9 cellular contexts compared by ENCODE assay signal in the genomic region with DNA sequence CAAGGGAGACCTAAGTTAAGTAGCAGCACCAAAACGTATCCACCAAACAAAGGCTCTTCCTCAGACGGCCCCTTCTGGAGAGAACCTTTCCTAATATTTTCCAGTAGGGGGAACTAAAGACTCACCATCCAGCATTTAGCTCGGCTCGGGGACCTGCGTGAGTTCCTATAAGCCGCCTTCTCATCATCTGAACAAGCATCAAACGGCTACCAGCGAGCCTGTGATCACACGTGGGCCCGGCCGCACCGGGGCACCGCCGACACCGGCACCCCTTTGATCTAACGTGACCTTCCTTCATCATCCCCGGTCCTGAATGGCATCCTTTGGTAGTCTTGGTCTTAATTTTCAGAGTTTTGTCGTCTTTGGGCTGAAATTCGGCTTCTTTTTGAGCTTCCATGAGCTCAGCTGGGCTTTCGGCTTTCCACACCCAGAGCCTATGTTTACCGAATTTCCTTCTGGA. TPM values are rescaled to one million over a fixed set of nuclear protein-coding genes. Genes with fewer than 3 reads are reported as not detected.
A peak's percentile ranks its signal among the peaks of the same experiment; 100 is the strongest.
DNase-seq lines count a peak whose midpoint lies in the region; ATAC-seq and FAIRE-seq lines count a peak whose summit lies in the region.
"Had no signal": no experiment of that assay in that cellular context is flagged by ENCODE, and none has a peak within 500 bp of the region (broad histone marks: within the 10 kb centered on the region; RNA-seq: fewer than 3 reads in every experiment).

No MANE protein-coding gene starts in this region.

- peaks cover 2% of the 10 kb centered on the region for H3K4me1 Mint-ChIP-seq in activated CD4-positive, alpha-beta T cell treated with anti-CD3 and anti-CD28 coated beads for 36 hours
- H3K4me1 Mint-ChIP-seq in stimulated activated naive B cell treated with anti-CD40 and anti-IgM and Interleukin-4, amounts not matched to agents 10 μg/mL and 1 μg/mL and 100 μg/mL, for 72 hours, result peaks cover 0 to 7% of the 10 kb centered on the region in 2 donors
- peaks cover 4% of the 10 kb centered on the region for H3K4me1 Mint-ChIP-seq in activated T-cell treated with anti-CD3 and anti-CD28 coated beads, Interleukin-2, amount 50 U/mL, for 24 hours (ENCODE audit: low read depth)

- POLR2A ChIA-PET in activated CD4-positive, alpha-beta T cell treated with anti-CD3 and anti-CD28 coated beads for 36 hours (lab: Charles Lee), result no interaction called here

- H3K9me3 ChIP-seq in NT2/D1 (ENCODE audit: insufficient read depth, low read length), result no peaks in the 10 kb centered on the region

- DNase-seq in activated CD4-positive, alpha-beta T cell treated with anti-CD3 and anti-CD28 coated beads for 36 hours, result peak; percentile 36
- DNase-seq in activated CD4-positive, alpha-beta T cell treated with anti-CD3 and anti-CD28 coated beads for 1 hour, result no peak
- DNase-seq in KG1 (lab: John Stamatoyannopoulos, UW) (peak; percentile 26), NT2/D1 (ENCODE audit: low read depth, low spot score) (peak; percentile 76), cerebellar nuclear complex (lab: John Stamatoyannopoulos, UW) (peak; percentile 27 to 68)
- DNase-seq in stimulated activated naive B cell treated with anti-CD40 and anti-IgM and Interleukin-4, amounts not matched to agents 10 μg/mL and 1 μg/mL and 100 μg/mL, for 72 hours, result peak; percentile 1
- no peak for DNase-seq in activated T-cell treated with anti-CD3 and anti-CD28 coated beads, Interleukin-2, amount 50 U/mL, for 24 hours

- peak overlapping the region; percentile 71 for H3K9ac ChIP-seq in NT2/D1 (ENCODE audit: insufficient read length, low read depth)

- no peak overlapping the region for H3K4me3 Mint-ChIP-seq in activated CD4-positive, alpha-beta T cell treated with anti-CD3 and anti-CD28 coated beads for 36 hours
- H3K4me3 Mint-ChIP-seq in stimulated activated naive B cell treated with anti-CD40 and anti-IgM and Interleukin-4, amounts not matched to agents 10 μg/mL and 1 μg/mL and 100 μg/mL, for 72 hours, result no peak overlapping the region
- H3K4me3 Mint-ChIP-seq in activated T-cell treated with anti-CD3 and anti-CD28 coated beads, Interleukin-2, amount 50 U/mL, for 24 hours, result no peak overlapping the region

- H3K36me3 Mint-ChIP-seq in activated CD4-positive, alpha-beta T cell treated with anti-CD3 and anti-CD28 coated beads for 36 hours (ENCODE audit: low read depth), result no peaks in the 10 kb centered on the region
- no peaks in the 10 kb centered on the region for H3K36me3 Mint-ChIP-seq in stimulated activated naive B cell treated with anti-CD40 and anti-IgM and Interleukin-4, amounts not matched to agents 10 μg/mL and 1 μg/mL and 100 μg/mL, for 72 hours
- no peaks in the 10 kb centered on the region for H3K36me3 Mint-ChIP-seq in activated T-cell treated with anti-CD3 and anti-CD28 coated beads, Interleukin-2, amount 50 U/mL, for 24 hours (ENCODE audit: low read depth)
- H3K36me3 Mint-ChIP-seq: CD4-positive, CD25-positive, alpha-beta regulatory T cell had no signal

- H3K4me3 ChIP-seq in NT2/D1 (ENCODE audit: insufficient read length, low read depth), result peak overlapping the region; percentile 62

- peak; percentile 98 for FAIRE-seq in islet of Langerhans (lab: Jason Lieb, UNC)

- H3K9me3 Mint-ChIP-seq in activated CD4-positive, alpha-beta T cell treated with anti-CD3 and anti-CD28 coated beads for 36 hours (ENCODE audit: low read depth), result peaks cover 3% of the 10 kb centered on the region
- no peaks in the 10 kb centered on the region for H3K9me3 Mint-ChIP-seq in stimulated activated naive B cell treated with anti-CD40 and anti-IgM and Interleukin-4, amounts not matched to agents 10 μg/mL and 1 μg/mL and 100 μg/mL, for 72 hours
- H3K9me3 Mint-ChIP-seq in activated T-cell treated with anti-CD3 and anti-CD28 coated beads, Interleukin-2, amount 50 U/mL, for 24 hours, result peaks cover 13% of the 10 kb centered on the region

- CTCF ChIA-PET in activated CD4-positive, alpha-beta T cell treated with anti-CD3 and anti-CD28 coated beads for 36 hours (lab: Charles Lee), result interaction anchor here (0.7 kb wide), 1 partner anchor 26 kb away, joined by 3 read pairs; no protein-coding TSS in a partner anchor

- no peak for ATAC-seq in activated CD4-positive, alpha-beta T cell treated with anti-CD3 and anti-CD28 coated beads for 36 hours
- peak; percentile 73 to 77 for ATAC-seq in stimulated activated naive B cell treated with anti-CD40 and anti-IgM and Interleukin-4, amounts not matched to agents 10 μg/mL and 1 μg/mL and 100 μg/mL, for 72 hours (replicated peaks)

- H3K27ac Mint-ChIP-seq in activated CD4-positive, alpha-beta T cell treated with anti-CD3 and anti-CD28 coated beads for 36 hours, result no peak overlapping the region
- H3K27ac Mint-ChIP-seq in stimulated activated naive B cell treated with anti-CD40 and anti-IgM and Interleukin-4, amounts not matched to agents 10 μg/mL and 1 μg/mL and 100 μg/mL, for 72 hours, result no peak overlapping the region
- no peak overlapping the region for H3K27ac Mint-ChIP-seq in activated T-cell treated with anti-CD3 and anti-CD28 coated beads, Interleukin-2, amount 50 U/mL, for 24 hours
- H3K27ac Mint-ChIP-seq: CD4-positive, CD25-positive, alpha-beta regulatory T cell had no signal

- H3K36me3 ChIP-seq in NT2/D1 (ENCODE audit: insufficient read depth, insufficient read length, low read length), result no peaks in the 10 kb centered on the region

- intact Hi-C loops in activated CD4-positive, alpha-beta T cell treated with anti-CD3 and anti-CD28 coated beads for 36 hours (cut with DNase I, micrococcal nuclease), result loop anchor here (1.0 to 10.0 kb wide), 3 partner anchors 217 to 1609 kb away; no protein-coding TSS in a partner anchor

- H3K27me3 Mint-ChIP-seq in activated CD4-positive, alpha-beta T cell treated with anti-CD3 and anti-CD28 coated beads for 36 hours, result peaks cover 30% of the 10 kb centered on the region
- peaks cover 28 to 46% of the 10 kb centered on the region in 2 donors for H3K27me3 Mint-ChIP-seq in stimulated activated naive B cell treated with anti-CD40 and anti-IgM and Interleukin-4, amounts not matched to agents 10 μg/mL and 1 μg/mL and 100 μg/mL, for 72 hours
- H3K27me3 Mint-ChIP-seq in activated T-cell treated with anti-CD3 and anti-CD28 coated beads, Interleukin-2, amount 50 U/mL, for 24 hours, result peaks cover 34% of the 10 kb centered on the region

- H3K27me3 ChIP-seq in NT2/D1 (ENCODE audit: insufficient read depth, insufficient read length), result peaks cover 29% of the 10 kb centered on the region

- no peaks in the 10 kb centered on the region for H3K4me1 ChIP-seq in NT2/D1 (ENCODE audit: insufficient read depth, insufficient read length)

RNA-seq across cellular contexts. Expression of gene ROBO2, which starts 1.4 kb away (rescaled TPM):
- total RNA-seq in activated CD4-positive, alpha-beta T cell treated with anti-CD3 and anti-CD28 coated beads for 36 hours, result not detected
- total RNA-seq: CD4-positive, CD25-positive, alpha-beta regulatory T cell had no signal

Comparison
In these comparisons a context has a peak if more than half of its experiments do, and no peak if none do; other contexts are left out.
1. DNase-seq: peak in activated CD4-positive, alpha-beta T cell treated with anti-CD3 and anti-CD28 coated beads for 36 hours (single experiment), KG1 (single experiment), NT2/D1 (single experiment), cerebellar nuclear complex (2 of 2) and stimulated activated naive B cell treated with anti-CD40 and anti-IgM and Interleukin-4, amounts not matched to agents 10 μg/mL and 1 μg/mL and 100 μg/mL, for 72 hours (single experiment); none in activated CD4-positive, alpha-beta T cell treated with anti-CD3 and anti-CD28 coated beads for 1 hour (single experiment) and activated T-cell treated with anti-CD3 and anti-CD28 coated beads, Interleukin-2, amount 50 U/mL, for 24 hours (single experiment).